8 cellular contexts compared by ENCODE assay signal in genomic region chr20:1465470-1466210, GRCh38. TPM values are rescaled to one million over a fixed set of nuclear protein-coding genes. Genes with fewer than 3 reads are reported as not detected.
DNase-seq lines count a peak whose midpoint lies in the region; ATAC-seq and TF ChIP-seq lines count a peak whose summit lies in the region.

No MANE protein-coding gene starts in this region.

- H3K4me1 Mint-ChIP-seq in dendritic cell treated with granulocyte-macrophage colony-stimulating factor and Interleukin-4, amounts not matched to agents 40 ng/mL and 50 ng/mL, for 4 days (ENCODE audit: low read depth), result peaks cover 76% of the 10 kb centered on the region
- peaks cover 23 to 61% (median 56%) of the 10 kb centered on the region in 4 donors for H3K4me1 Mint-ChIP-seq in naive thymus-derived CD8-positive, alpha-beta T cell

- no peak for TF ChIP-seq CTCF in AG09309 (IDR thresholded peaks at IDR 0.05; ENCODE audit: control insufficient read depth, insufficient read depth, low read depth, low read length, missing control alignments)

- intact Hi-C loops in dendritic cell treated with granulocyte-macrophage colony-stimulating factor and Interleukin-4, amounts not matched to agents 40 ng/mL and 50 ng/mL, for 4 days (cut with micrococcal nuclease), result loop anchor here (2.0 kb wide), 1 partner anchor 25 kb away; the partner anchor contains the start of gene SIRPB2

- H3K4me3 Mint-ChIP-seq in dendritic cell treated with granulocyte-macrophage colony-stimulating factor and Interleukin-4, amounts not matched to agents 40 ng/mL and 50 ng/mL, for 4 days, result peak overlapping the region; percentile 91
- peak overlapping the region; percentile 77 to 90 (median 86) for H3K4me3 Mint-ChIP-seq in naive thymus-derived CD8-positive, alpha-beta T cell

- no peaks in the 10 kb centered on the region for H3K9me3 ChIP-seq in KOPT-K1 (ENCODE audit: insufficient read depth, low read length, poor library complexity, severe bottlenecking)

- no peaks in the 10 kb centered on the region for H3K9me3 Mint-ChIP-seq in dendritic cell treated with granulocyte-macrophage colony-stimulating factor and Interleukin-4, amounts not matched to agents 40 ng/mL and 50 ng/mL, for 4 days
- no peaks in the 10 kb centered on the region for H3K9me3 Mint-ChIP-seq in naive thymus-derived CD8-positive, alpha-beta T cell

- POLR2A ChIA-PET in naive thymus-derived CD8-positive, alpha-beta T cell (lab: Charles Lee), result interaction anchor here (0.9 to 1.9 kb wide), 6 partner anchors 140 to 1005 kb away, joined by 3 to 7 read pairs (median 4); partner anchors contain the start of genes PSMF1 and SNRPB

- peak overlapping the region; percentile 72 for H3K27ac ChIP-seq in KOPT-K1 (ENCODE audit: low read depth, low read length, poor library complexity, severe bottlenecking)

- H3K36me3 ChIP-seq in KOPT-K1 (ENCODE audit: insufficient read depth, low read length), result peaks cover 35% of the 10 kb centered on the region

- H3K36me3 Mint-ChIP-seq in dendritic cell treated with granulocyte-macrophage colony-stimulating factor and Interleukin-4, amounts not matched to agents 40 ng/mL and 50 ng/mL, for 4 days (ENCODE audit: low read depth), result peaks cover 69% of the 10 kb centered on the region
- peaks cover 0 to 33% (median 6%) of the 10 kb centered on the region in 3 donors for H3K36me3 Mint-ChIP-seq in naive thymus-derived CD8-positive, alpha-beta T cell

- H3K27ac Mint-ChIP-seq in dendritic cell treated with granulocyte-macrophage colony-stimulating factor and Interleukin-4, amounts not matched to agents 40 ng/mL and 50 ng/mL, for 4 days, result peak overlapping the region; percentile 98
- H3K27ac Mint-ChIP-seq in naive thymus-derived CD8-positive, alpha-beta T cell, result peak overlapping the region; percentile 26 to 93 (median 84)

- H3K4me3 ChIP-seq in AG09309 (ENCODE audit: control insufficient read depth, low read depth, low read length), result peak overlapping the region; percentile 58

- ATAC-seq in naive thymus-derived CD8-positive, alpha-beta T cell, result no peak

- no peak for DNase-seq in AG09309 (ENCODE audit: low read depth)
- no peak for DNase-seq in naive thymus-derived CD8-positive, alpha-beta T cell
- no peak for DNase-seq in NCI-H2107 treated with DMSO at 0.1 percent for 48 hours (lab: John Stamatoyannopoulos, UW; ENCODE audit: unreplicated experiment)
- no peak for DNase-seq in amygdala (lab: John Stamatoyannopoulos, UW)
- DNase-seq in DMS 273 (lab: John Stamatoyannopoulos, UW; ENCODE audit: unreplicated experiment), result no peak
- DNase-seq in NCI-H1417 (lab: John Stamatoyannopoulos, UW), result no peak

- H3K27me3 Mint-ChIP-seq in dendritic cell treated with granulocyte-macrophage colony-stimulating factor and Interleukin-4, amounts not matched to agents 40 ng/mL and 50 ng/mL, for 4 days, result no peaks in the 10 kb centered on the region
- H3K27me3 Mint-ChIP-seq in naive thymus-derived CD8-positive, alpha-beta T cell, result peaks cover 0 to 23% (median 7%) of the 10 kb centered on the region in 5 donors

RNA-seq across cellular contexts. Expression of gene NSFL1C, which starts 1.0 kb away (rescaled TPM):
- total RNA-seq in naive thymus-derived CD8-positive, alpha-beta T cell, result 10 to 100 TPM; 70.3 to 72.6 TPM
- 10 to 100 TPM; 68.1 to 82.8 (median 77.0) TPM for polyA plus RNA-seq in naive thymus-derived CD8-positive, alpha-beta T cell

RNA-seq across cellular contexts. Expression of gene SIRPB2, which starts 25.6 kb away (rescaled TPM):
- not detected for total RNA-seq in naive thymus-derived CD8-positive, alpha-beta T cell
- not detected for polyA plus RNA-seq in naive thymus-derived CD8-positive, alpha-beta T cell
